8 cellular contexts compared by ENCODE assay signal in the genomic region with DNA sequence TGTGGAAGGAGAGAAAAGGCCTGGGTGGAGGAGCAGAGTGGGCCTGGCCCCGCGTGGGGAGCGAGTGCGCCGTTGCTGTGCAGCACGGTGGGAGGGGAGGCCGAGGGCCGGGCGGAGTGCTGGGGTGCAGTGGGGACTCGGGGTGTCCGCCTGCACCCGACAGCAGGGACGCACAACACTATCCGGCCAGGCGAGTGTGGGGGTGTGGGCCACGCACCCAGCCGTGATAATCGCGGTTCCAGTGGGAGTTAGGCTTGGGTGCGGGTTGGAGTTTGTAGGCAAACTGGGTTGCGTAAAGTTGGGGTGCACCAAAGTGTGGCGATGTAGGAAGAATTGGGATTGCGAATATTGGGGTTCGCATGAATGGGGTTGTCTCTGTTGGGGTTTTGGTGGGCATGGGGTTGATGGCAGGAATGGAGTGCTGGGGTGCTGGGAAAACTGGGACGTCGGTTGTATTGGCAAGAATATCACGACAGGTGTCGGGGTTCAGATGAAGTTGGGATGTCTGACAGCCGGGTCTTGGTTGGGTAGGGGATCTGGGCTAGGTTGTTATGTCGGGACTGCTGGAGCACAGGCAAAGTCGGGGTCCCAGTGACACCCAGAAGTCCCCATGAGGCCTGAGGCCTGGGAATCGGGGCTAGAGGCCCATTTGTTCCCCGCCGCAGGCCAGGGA. TPM values are rescaled to one million over a fixed set of nuclear protein-coding genes. Genes with fewer than 3 reads are reported as not detected.
A peak's percentile ranks its signal among the peaks of the same experiment; 100 is the strongest.
DNase-seq lines count a peak whose midpoint lies in the region; ATAC-seq, FAIRE-seq and TF ChIP-seq lines count a peak whose summit lies in the region.

No MANE protein-coding gene starts in this region.

- intact Hi-C loops in thyroid gland (cut with DNase I) = no loop called here

- no peak overlapping the region for H2BK120ac ChIP-seq in mesenchymal stem cell (ENCODE audit: low read depth, low read length)

- H2BK15ac ChIP-seq in mesenchymal stem cell (ENCODE audit: low read depth, poor library complexity, severe bottlenecking) = no peak overlapping the region

- peaks cover 44% of the 10 kb centered on the region for H4K20me1 ChIP-seq in astrocyte (ENCODE audit: insufficient read depth, low read length)

- H3K36me3 ChIP-seq in astrocyte (ENCODE audit: insufficient read depth, low read length) (peaks cover 15% of the 10 kb centered on the region), mesenchymal stem cell (ENCODE audit: control insufficient read depth in 1 of 2, insufficient read depth in 2 of 2, low read depth in 1 of 2, low read length in 2 of 2) (peaks cover 29 to 40% of the 10 kb centered on the region in 2 experiments), thyroid gland (peaks cover 27 to 36% of the 10 kb centered on the region in 2 donors)

- H3K27ac ChIP-seq in astrocyte (ENCODE audit: low read depth, low read length) (peak overlapping the region; percentile 59), mesenchymal stem cell (ENCODE audit: low read length, poor library complexity, severe bottlenecking) (peak overlapping the region; percentile 56), thyroid gland (peak overlapping the region; percentile 44 to 95 (median 46))

- H2BK12ac ChIP-seq in mesenchymal stem cell (ENCODE audit: low read length in 2 of 2) = peak overlapping the region in 1 of 2 experiments; percentile 87

- TF ChIP-seq POLR2A in thyroid gland (IDR thresholded peaks at IDR 0.05) = no peak

- peaks cover 41% of the 10 kb centered on the region for H3K79me2 ChIP-seq in astrocyte (ENCODE audit: insufficient read depth, low read length)

- in situ Hi-C loops in G401 (cut with HindIII; ENCODE audit: low sequenced_read_pairs) = no loop called here

- peaks cover 70% of the 10 kb centered on the region for H3K4me1 ChIP-seq in astrocyte (ENCODE audit: insufficient read depth, low read length)
- peaks cover 67% of the 10 kb centered on the region for H3K4me1 ChIP-seq in mesenchymal stem cell (ENCODE audit: control insufficient read depth, insufficient read depth, low read depth, low read length)
- H3K4me1 ChIP-seq in thyroid gland = peaks cover 57 to 81% of the 10 kb centered on the region in 2 donors

- no peak for FAIRE-seq in astrocyte (lab: Jason Lieb, UNC)

- H2AFZ ChIP-seq in astrocyte (ENCODE audit: low read depth, low read length) (no peak overlapping the region), mesenchymal stem cell (ENCODE audit: low read depth, low read length) (no peak overlapping the region)

- peak overlapping the region; percentile 89 for H3K27ac Mint-ChIP-seq in activated CD4-positive, alpha-beta T cell treated with anti-CD3 and anti-CD28 coated beads, Interleukin-2, amount 10 ng/mL, durations not matched to agents 7 days and 5 days
- H3K27ac Mint-ChIP-seq in astrocyte (ENCODE audit: unreplicated experiment) = peak overlapping the region; percentile 36

- ATAC-seq in GM19395 (IDR thresholded peaks at IDR 0.05; ENCODE audit: unreplicated experiment) (no peak), GM21381 (IDR thresholded peaks at IDR 0.05; ENCODE audit: unreplicated experiment) (no peak)

- H3K27me3 ChIP-seq in astrocyte (ENCODE audit: insufficient read depth, low read length) (no peaks in the 10 kb centered on the region), mesenchymal stem cell (ENCODE audit: control insufficient read depth in 1 of 2, insufficient read depth in 1 of 2, low read length in 2 of 2) (no peaks in the 10 kb centered on the region), thyroid gland (no peaks in the 10 kb centered on the region)

- peak overlapping the region in 1 of 2 experiments; percentile 78 for H3K18ac ChIP-seq in mesenchymal stem cell (ENCODE audit: low read depth in 1 of 2, low read length in 2 of 2)

- H4K8ac ChIP-seq in mesenchymal stem cell (ENCODE audit: low read length) = no peak overlapping the region

- POLR2A ChIA-PET in activated CD4-positive, alpha-beta T cell treated with anti-CD3 and anti-CD28 coated beads, Interleukin-2, amount 10 ng/mL, durations not matched to agents 7 days and 5 days (lab: Charles Lee) = interaction anchor here (0.6 to 1.4 kb wide), 11 partner anchors 8 to 360 kb away, joined by 3 to 45 read pairs (median 4); a partner anchor contains a TSS

- H3K9ac ChIP-seq in astrocyte (ENCODE audit: low read length) (peak overlapping the region; percentile 63), mesenchymal stem cell (ENCODE audit: low read length) (peak overlapping the region; percentile 86)

- H3K4me2 ChIP-seq in astrocyte (ENCODE audit: low read length) (peak overlapping the region; percentile 93), mesenchymal stem cell (ENCODE audit: low read length, poor library complexity, severe bottlenecking) (no peak overlapping the region)

- H3K4me3 ChIP-seq in astrocyte (ENCODE audit: insufficient read depth, low read depth, low read length) (no peak overlapping the region), mesenchymal stem cell (ENCODE audit: insufficient read depth in 1 of 2, low read depth in 1 of 2, low read length in 2 of 2) (peak overlapping the region; percentile 16 to 48), thyroid gland (replicated peaks in 1 of 3) (no peak overlapping the region)

- no peak for TF ChIP-seq CTCF in astrocyte (IDR thresholded peaks at IDR 0.05; ENCODE audit: insufficient read depth, low read depth, low read length)
- TF ChIP-seq CTCF in thyroid gland (IDR thresholded peaks at IDR 0.05) = no peak

- no peaks in the 10 kb centered on the region for H3K9me3 Mint-ChIP-seq in activated CD4-positive, alpha-beta T cell treated with anti-CD3 and anti-CD28 coated beads, Interleukin-2, amount 10 ng/mL, durations not matched to agents 7 days and 5 days
- H3K9me3 Mint-ChIP-seq in astrocyte (ENCODE audit: unreplicated experiment) = no peaks in the 10 kb centered on the region

- H3K9me3 ChIP-seq in astrocyte (ENCODE audit: insufficient read depth, low read depth, low read length) (no peaks in the 10 kb centered on the region), mesenchymal stem cell (ENCODE audit: control insufficient read depth, low read length) (no peaks in the 10 kb centered on the region), thyroid gland (no peaks in the 10 kb centered on the region)

- peaks cover 62% of the 10 kb centered on the region for H3K4me1 Mint-ChIP-seq in activated CD4-positive, alpha-beta T cell treated with anti-CD3 and anti-CD28 coated beads, Interleukin-2, amount 10 ng/mL, durations not matched to agents 7 days and 5 days
- peaks cover 28% of the 10 kb centered on the region for H3K4me1 Mint-ChIP-seq in astrocyte (ENCODE audit: low read depth, unreplicated experiment)

- peak overlapping the region in 1 of 2 experiments; percentile 67 for H3K23ac ChIP-seq in mesenchymal stem cell (ENCODE audit: low read length in 2 of 2)

- H3K27me3 Mint-ChIP-seq in activated CD4-positive, alpha-beta T cell treated with anti-CD3 and anti-CD28 coated beads, Interleukin-2, amount 10 ng/mL, durations not matched to agents 7 days and 5 days = peaks cover 2% of the 10 kb centered on the region
- no peaks in the 10 kb centered on the region for H3K27me3 Mint-ChIP-seq in astrocyte (ENCODE audit: low read depth, unreplicated experiment)

- peak overlapping the region; percentile 69 for H3K4me3 Mint-ChIP-seq in activated CD4-positive, alpha-beta T cell treated with anti-CD3 and anti-CD28 coated beads, Interleukin-2, amount 10 ng/mL, durations not matched to agents 7 days and 5 days
- peak overlapping the region; percentile 73 for H3K4me3 Mint-ChIP-seq in astrocyte (ENCODE audit: unreplicated experiment)

- peaks cover 8% of the 10 kb centered on the region for H3K79me1 ChIP-seq in mesenchymal stem cell (replicated peaks; ENCODE audit: low read length, poor library complexity, severe bottlenecking)

- no peak for DNase-seq in activated CD4-positive, alpha-beta T cell treated with anti-CD3 and anti-CD28 coated beads, Interleukin-2, amount 10 ng/mL, durations not matched to agents 7 days and 5 days
- no peak for DNase-seq in activated CD4-positive, alpha-beta T cell treated with anti-CD3 and anti-CD28 coated beads, Interleukin-2, amount 50 U/mL, for 4 hours
- DNase-seq in astrocyte (ENCODE audit: low read depth) = no peak
- DNase-seq in mesenchymal stem cell = no peak
- DNase-seq in thyroid gland = no peak
- DNase-seq in G401 (ENCODE audit: low spot score) = no peak

- H3K14ac ChIP-seq in mesenchymal stem cell (ENCODE audit: low read length in 2 of 2) = no peak overlapping the region

- no peak overlapping the region for H2BK5ac ChIP-seq in mesenchymal stem cell (ENCODE audit: low read depth, low read length, poor library complexity, severe bottlenecking)

- CTCF ChIA-PET in activated CD4-positive, alpha-beta T cell treated with anti-CD3 and anti-CD28 coated beads, Interleukin-2, amount 10 ng/mL, durations not matched to agents 7 days and 5 days (lab: Charles Lee) = interaction anchor here (0.7 to 11.3 kb wide), 8 partner anchors 8 to 534 kb away, joined by 3 to 299 read pairs (median 3); a partner anchor contains a TSS

- peak overlapping the region in 1 of 2 experiments; percentile 85 for H3K4ac ChIP-seq in mesenchymal stem cell (ENCODE audit: low read depth in 1 of 2, low read length in 2 of 2)

- no peak overlapping the region for H4K91ac ChIP-seq in mesenchymal stem cell (ENCODE audit: low read length)

- H2AK5ac ChIP-seq in mesenchymal stem cell (ENCODE audit: low read length, severe bottlenecking) = peak overlapping the region; percentile 64

- peaks cover 35% of the 10 kb centered on the region for H3K36me3 Mint-ChIP-seq in activated CD4-positive, alpha-beta T cell treated with anti-CD3 and anti-CD28 coated beads, Interleukin-2, amount 10 ng/mL, durations not matched to agents 7 days and 5 days (ENCODE audit: low read depth)
- peaks cover 14% of the 10 kb centered on the region for H3K36me3 Mint-ChIP-seq in astrocyte (ENCODE audit: low read depth, unreplicated experiment)

- 67% methylated on average over 34 of the region's 34 CpGs for WGBS in mesenchymal stem cell
- 45 to 57% methylated on average over 27 to 34 of the region's 34 CpGs for WGBS in thyroid gland, 2 donors

RNA-seq across cellular contexts. Expression of a gene that starts 0.6 kb away (rescaled TPM):
- total RNA-seq in activated CD4-positive, alpha-beta T cell treated with anti-CD3 and anti-CD28 coated beads, Interleukin-2, amount 10 ng/mL, durations not matched to agents 7 days and 5 days = 100 to 1,000 TPM; 169 to 224 TPM
- total RNA-seq in astrocyte = 184 and 215 TPM in 2 replicates
- 118 TPM for polyA plus RNA-seq in mesenchymal stem cell (2013, experiment 1 of 2)
- 120 TPM for polyA plus RNA-seq in mesenchymal stem cell (2013, experiment 2 of 2)
- 1,000 to 10,000 TPM in 2 of 4 donors, 100 to 1,000 TPM in 2; 679 to 1,194 (median 893) TPM for total RNA-seq in thyroid gland
- total RNA-seq in G401 (2014; rRNA removed; shearing (Covaris generic)) = 196 and 215 TPM in 2 replicates

RNA-seq across cellular contexts. Expression of a gene that starts 6.8 kb away (rescaled TPM):
- total RNA-seq in activated CD4-positive, alpha-beta T cell treated with anti-CD3 and anti-CD28 coated beads, Interleukin-2, amount 10 ng/mL, durations not matched to agents 7 days and 5 days = 10 to 100 TPM; 47.8 to 51.5 TPM
- total RNA-seq in astrocyte (50.5 and 50.8 TPM in 2 replicates), thyroid gland (100 to 1,000 TPM in 1 of 4 donors, 10 to 100 TPM in 3; 50.8 to 114 (median 64.6) TPM)
- 60.2 TPM for polyA plus RNA-seq in mesenchymal stem cell (2013, experiment 1 of 2)
- polyA plus RNA-seq in mesenchymal stem cell (2013, experiment 2 of 2) = 59.6 TPM
- total RNA-seq in G401 (2014; rRNA removed; shearing (Covaris generic)) = 37.9 and 45.0 TPM in 2 replicates

RNA-seq across cellular contexts. Expression of a gene that starts 17.1 kb away (rescaled TPM):
- not detected for total RNA-seq in activated CD4-positive, alpha-beta T cell treated with anti-CD3 and anti-CD28 coated beads, Interleukin-2, amount 10 ng/mL, durations not matched to agents 7 days and 5 days
- total RNA-seq in astrocyte = 7.0 and 8.4 TPM in 2 replicates
- 0.06 TPM for polyA plus RNA-seq in mesenchymal stem cell (2013, experiment 1 of 2)
- polyA plus RNA-seq in mesenchymal stem cell (2013, experiment 2 of 2) = 0.15 TPM
- total RNA-seq in thyroid gland = not detected
- total RNA-seq in G401 (2014; rRNA removed; shearing (Covaris generic)) = 0.31 and 1.3 TPM in 2 replicates

RNA-seq across cellular contexts. Expression of a gene that starts 20.1 kb away (rescaled TPM):
- total RNA-seq in activated CD4-positive, alpha-beta T cell treated with anti-CD3 and anti-CD28 coated beads, Interleukin-2, amount 10 ng/mL, durations not matched to agents 7 days and 5 days = 10 to 100 TPM; 58.0 to 65.7 TPM
- total RNA-seq in astrocyte (119 and 141 TPM in 2 replicates), thyroid gland (10 to 100 TPM; 16.2 to 89.2 (median 17.9) TPM)
- 58.6 TPM for polyA plus RNA-seq in mesenchymal stem cell (2013, experiment 1 of 2)
- polyA plus RNA-seq in mesenchymal stem cell (2013, experiment 2 of 2) = 58.0 TPM
- 14.0 and 17.5 TPM in 2 replicates for total RNA-seq in G401 (2014; rRNA removed; shearing (Covaris generic))

RNA-seq across cellular contexts. Expression of a gene that starts 27.0 kb away (rescaled TPM):
- total RNA-seq in activated CD4-positive, alpha-beta T cell treated with anti-CD3 and anti-CD28 coated beads, Interleukin-2, amount 10 ng/mL, durations not matched to agents 7 days and 5 days = 100 to 1,000 TPM; 151 to 166 TPM
- total RNA-seq in astrocyte = 154 and 170 TPM in 2 replicates
- polyA plus RNA-seq in mesenchymal stem cell (2013, experiment 1 of 2) = 121 TPM
- polyA plus RNA-seq in mesenchymal stem cell (2013, experiment 2 of 2) = 127 TPM
- total RNA-seq in thyroid gland = 100 to 1,000 TPM in 1 of 4 donors, 10 to 100 TPM in 3; 39.2 to 182 (median 83.0) TPM
- 61.3 and 98.5 TPM in 2 replicates for total RNA-seq in G401 (2014; rRNA removed; shearing (Covaris generic))

Comparison
In these comparisons a context has a peak if more than half of its experiments do, and no peak if none do; other contexts are left out.
1. H3K4me3 ChIP-seq: peak in mesenchymal stem cell (2 of 2); none in astrocyte (single experiment) and thyroid gland (0 of 3).
2. Peak in every context shown above with its lines, with median percentiles within 50 percentile points of each other: H3K27ac ChIP-seq.